8 cellular contexts compared by ENCODE assay signal in the genomic region with DNA sequence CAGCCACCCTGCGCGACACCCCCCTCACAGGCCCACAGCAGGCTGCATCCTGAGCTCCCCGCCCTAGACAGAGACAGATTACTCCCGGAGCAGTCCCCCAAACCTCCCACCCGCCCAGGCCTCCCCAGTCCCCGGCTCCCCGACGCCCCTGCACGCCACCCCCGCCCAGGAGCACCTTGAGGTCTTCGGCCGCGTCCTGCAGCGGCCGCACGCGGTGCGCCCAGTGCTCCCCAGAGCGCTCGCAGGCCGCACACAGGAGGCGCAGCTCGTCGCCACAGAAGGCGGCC. TPM values are rescaled to one million over a fixed set of nuclear protein-coding genes. Genes with fewer than 3 reads are reported as not detected.
DNase-seq lines count a peak whose midpoint lies in the region; ATAC-seq lines count a peak whose summit lies in the region.

No MANE protein-coding gene starts in this region.

- peak overlapping the region; percentile 78 for H3K27ac ChIP-seq in CD4-positive, CD25-positive, alpha-beta regulatory T cell (ENCODE audit: insufficient read depth, low read length, poor library complexity, severe bottlenecking)
- no peak overlapping the region for H3K27ac ChIP-seq in ectodermal cell (ENCODE audit: insufficient read depth, low read depth, low read length, poor library complexity, severe bottlenecking)

- H3K27me3 Mint-ChIP-seq in CD4-positive, CD25-positive, alpha-beta regulatory T cell = no peaks in the 10 kb centered on the region
- H3K27me3 Mint-ChIP-seq in natural killer cell treated with Interleukin-12 subunit alpha and Interleukin-12 subunit beta and Interleukin-15 and Interleukin-18, amount 100 ng/mL, for 72 hours = no peaks in the 10 kb centered on the region

- peaks cover 0 to 1% (median 0%) of the 10 kb centered on the region in 7 donors for H3K9me3 Mint-ChIP-seq in CD4-positive, CD25-positive, alpha-beta regulatory T cell
- H3K9me3 Mint-ChIP-seq in natural killer cell treated with Interleukin-12 subunit alpha and Interleukin-12 subunit beta and Interleukin-15 and Interleukin-18, amount 100 ng/mL, for 72 hours = no peaks in the 10 kb centered on the region

- H3K36me3 ChIP-seq in CD4-positive, CD25-positive, alpha-beta regulatory T cell (ENCODE audit: control insufficient read depth, insufficient read depth, low read length) = peaks cover 5% of the 10 kb centered on the region
- H3K36me3 ChIP-seq in ectodermal cell (ENCODE audit: control insufficient read depth, insufficient read depth, low read length) = peaks cover 17% of the 10 kb centered on the region

- H3K4me3 Mint-ChIP-seq in CD4-positive, CD25-positive, alpha-beta regulatory T cell = peak overlapping the region; percentile 92 to 97 (median 94)
- H3K4me3 Mint-ChIP-seq in natural killer cell treated with Interleukin-12 subunit alpha and Interleukin-12 subunit beta and Interleukin-15 and Interleukin-18, amount 100 ng/mL, for 72 hours = peak overlapping the region; percentile 96

- peaks cover 3% of the 10 kb centered on the region for H3K36me3 Mint-ChIP-seq in CD4-positive, CD25-positive, alpha-beta regulatory T cell
- peaks cover 7% of the 10 kb centered on the region for H3K36me3 Mint-ChIP-seq in natural killer cell treated with Interleukin-12 subunit alpha and Interleukin-12 subunit beta and Interleukin-15 and Interleukin-18, amount 100 ng/mL, for 72 hours

- ATAC-seq in CD4-positive, CD25-positive, alpha-beta regulatory T cell (ENCODE audit: low read depth in 2 of 2) = peak; percentile 4 to 5
- peak; percentile 20 for ATAC-seq in GM21528 (IDR thresholded peaks at IDR 0.05; ENCODE audit: low FRiP score, unreplicated experiment)
- peak; percentile 1 to 26 for ATAC-seq in natural killer cell treated with Interleukin-12 subunit alpha and Interleukin-12 subunit beta and Interleukin-15 and Interleukin-18, amount 100 ng/mL, for 72 hours

- peaks cover 53% of the 10 kb centered on the region for H3K4me1 ChIP-seq in CD4-positive, CD25-positive, alpha-beta regulatory T cell (ENCODE audit: control insufficient read depth, insufficient read depth, low read length, poor library complexity, severe bottlenecking)
- peaks cover 27% of the 10 kb centered on the region for H3K4me1 ChIP-seq in ectodermal cell (ENCODE audit: control insufficient read depth, insufficient read depth, low read length)

- peak overlapping the region; percentile 90 for H3K4me3 ChIP-seq in CD4-positive, CD25-positive, alpha-beta regulatory T cell (ENCODE audit: low read depth, low read length)
- H3K4me3 ChIP-seq in ectodermal cell (ENCODE audit: insufficient read depth, low read depth, low read length) = peak overlapping the region; percentile 96

- peaks cover 4 to 61% (median 41%) of the 10 kb centered on the region in 4 donors for H3K4me1 Mint-ChIP-seq in CD4-positive, CD25-positive, alpha-beta regulatory T cell
- peaks cover 48 to 49% of the 10 kb centered on the region in 2 donors for H3K4me1 Mint-ChIP-seq in natural killer cell treated with Interleukin-12 subunit alpha and Interleukin-12 subunit beta and Interleukin-15 and Interleukin-18, amount 100 ng/mL, for 72 hours (ENCODE audit: low read depth in 2 of 2)

- peak overlapping the region in 2 of 3 donors; percentile 90 to 95 for H3K27ac Mint-ChIP-seq in CD4-positive, CD25-positive, alpha-beta regulatory T cell
- H3K27ac Mint-ChIP-seq in natural killer cell treated with Interleukin-12 subunit alpha and Interleukin-12 subunit beta and Interleukin-15 and Interleukin-18, amount 100 ng/mL, for 72 hours = peak overlapping the region; percentile 78 to 91

- DNase-seq in CD4-positive, CD25-positive, alpha-beta regulatory T cell = peak in 1 of 3 donors; percentile 9
- DNase-seq in LHCN-M2 (ENCODE audit: low read depth) (peak; percentile 17), D341Med (ENCODE audit: low spot score) (no peak), iPS-NIHi11 (ENCODE audit: low spot score) (no peak), SIG-M5 (lab: John Stamatoyannopoulos, UW) (no peak)
- no peak for DNase-seq in natural killer cell treated with Interleukin-12 subunit alpha and Interleukin-12 subunit beta and Interleukin-15 and Interleukin-18, amount 100 ng/mL, for 72 hours (ENCODE audit: low spot score)

- WGBS in ectodermal cell, 2 experiments = 0% methylated on average over 25 of the region's 25 CpGs

- no peaks in the 10 kb centered on the region for H3K9me3 ChIP-seq in CD4-positive, CD25-positive, alpha-beta regulatory T cell (ENCODE audit: control insufficient read depth in 2 of 2, low read length in 2 of 2)
- H3K9me3 ChIP-seq in ectodermal cell (ENCODE audit: control insufficient read depth, low read length) = no peaks in the 10 kb centered on the region

- H3K27me3 ChIP-seq in CD4-positive, CD25-positive, alpha-beta regulatory T cell (ENCODE audit: control insufficient read depth, insufficient read depth, low read length) = no peaks in the 10 kb centered on the region
- H3K27me3 ChIP-seq in ectodermal cell (ENCODE audit: control insufficient read depth, insufficient read depth, low read length, poor library complexity, severe bottlenecking) = no peaks in the 10 kb centered on the region

RNA-seq across cellular contexts. Expression of a gene that starts 0.7 kb away (rescaled TPM):
- total RNA-seq in CD4-positive, CD25-positive, alpha-beta regulatory T cell = 63.4 TPM
- polyA plus RNA-seq in CD4-positive, CD25-positive, alpha-beta regulatory T cell = 10 to 100 TPM; 16.4 to 23.5 (median 19.5) TPM
- 22.3 and 22.4 TPM in 2 replicates for total RNA-seq in LHCN-M2 (2014; rRNA removed)
- 10.9 TPM for polyA plus RNA-seq in LHCN-M2 (2012)
- polyA plus RNA-seq in ectodermal cell (2013, experiment 1 of 4) = 22.3 TPM
- polyA plus RNA-seq in ectodermal cell (2013, experiment 2 of 4) = 23.9 TPM
- 19.7 TPM for polyA plus RNA-seq in ectodermal cell (2013, experiment 3 of 4)
- polyA plus RNA-seq in ectodermal cell (2013, experiment 4 of 4) = 22.2 TPM
- total RNA-seq in natural killer cell treated with Interleukin-12 subunit alpha and Interleukin-12 subunit beta and Interleukin-15 and Interleukin-18, amount 100 ng/mL, for 72 hours = 10 to 100 TPM; 69.2 to 84.7 TPM

RNA-seq across cellular contexts. Expression of a gene that starts 10.7 kb away (rescaled TPM):
- total RNA-seq in CD4-positive, CD25-positive, alpha-beta regulatory T cell = 0.30 TPM
- under 1 TPM in 3 of 4 donors, not detected in 1; 0.41 to 0.61 (median 0.41) TPM for polyA plus RNA-seq in CD4-positive, CD25-positive, alpha-beta regulatory T cell
- not detected in 2 replicates for total RNA-seq in LHCN-M2 (2014; rRNA removed)
- polyA plus RNA-seq in LHCN-M2 (2012) = 0.33 TPM
- polyA plus RNA-seq in ectodermal cell (2013, experiment 1 of 4) = 6.4 TPM
- polyA plus RNA-seq in ectodermal cell (2013, experiment 2 of 4) = 6.0 TPM
- polyA plus RNA-seq in ectodermal cell (2013, experiment 3 of 4) = 5.3 TPM
- polyA plus RNA-seq in ectodermal cell (2013, experiment 4 of 4) = 4.9 TPM
- total RNA-seq in natural killer cell treated with Interleukin-12 subunit alpha and Interleukin-12 subunit beta and Interleukin-15 and Interleukin-18, amount 100 ng/mL, for 72 hours = 1 to 10 TPM; 2.0 to 2.2 TPM
